19 cellular contexts compared by ENCODE assay signal in genomic region chr17:78120537-78120936, GRCh38. TPM values are rescaled to one million over a fixed set of nuclear protein-coding genes. Genes with fewer than 3 reads are reported as not detected.
DNase-seq lines count a peak whose midpoint lies in the region; ATAC-seq and TF ChIP-seq lines count a peak whose summit lies in the region.
"Had no signal": no experiment of that assay in that cellular context is flagged by ENCODE, and none has a peak within 500 bp of the region (broad histone marks: within the 10 kb centered on the region; RNA-seq: fewer than 3 reads in every experiment).

No MANE protein-coding gene starts in this region.

- no peak for DNase-seq in activated T-cell treated with anti-CD3 and anti-CD28 coated beads, Interleukin-2, amount 50 U/mL, for 24 hours
- no peak for DNase-seq in activated T-cell treated with anti-CD3 and anti-CD28 coated beads, Interleukin-2, amount 50 U/mL, for 1 hour
- DNase-seq in activated naive CD8-positive, alpha-beta T cell treated with anti-CD3 and anti-CD28 coated beads, Interleukin-2, amount 50 U/mL, for 24 hours: no peak
- DNase-seq in spleen (peak; percentile 76), NCI-H2107 treated with DMSO at 0.1 percent for 48 hours (lab: John Stamatoyannopoulos, UW; ENCODE audit: unreplicated experiment) (no peak), NAMALWA (ENCODE audit: low spot score) (no peak)
- no peak for DNase-seq in activated CD4-positive, CD25-positive, alpha-beta regulatory T cell treated with anti-CD3 and anti-CD28 coated beads, Interleukin-2, amount 50 U/mL, for 72 hours
- DNase-seq: ACHN; activated CD4-positive, alpha-beta T cell treated with anti-CD3 and anti-CD28 coated beads, Interleukin-2, amount 50 U/mL, for 4 hours; DMS79; effector CD4-positive, alpha-beta T cell; NCI-H1930; NCI-H446 treated with DMSO at 0.1 percent for 48 hours; RPMI8226 had no signal

- TF ChIP-seq POLR2A in spleen (IDR thresholded peaks at IDR 0.05): no peak

- H3K9me3 Mint-ChIP-seq in activated T-cell treated with anti-CD3 and anti-CD28 coated beads, Interleukin-2, amount 50 U/mL, for 24 hours: no peaks in the 10 kb centered on the region
- H3K9me3 Mint-ChIP-seq in activated naive CD8-positive, alpha-beta T cell treated with anti-CD3 and anti-CD28 coated beads, Interleukin-2, amount 50 U/mL, for 24 hours: no peaks in the 10 kb centered on the region
- H3K9me3 Mint-ChIP-seq: neural crest cell had no signal

- peaks cover 24% of the 10 kb centered on the region; the same call in 1 of the 2 replicates for H3K36me3 ChIP-seq in Loucy (ENCODE audit: insufficient read depth, low read length)
- H3K36me3 ChIP-seq in spleen: peaks cover 2 to 100% (median 86%) of the 10 kb centered on the region in 6 donors

- H3F3A ChIP-seq in Loucy (ENCODE audit: low read depth): no peaks in the 10 kb centered on the region

- H3K27ac Mint-ChIP-seq in activated T-cell treated with anti-CD3 and anti-CD28 coated beads, Interleukin-2, amount 50 U/mL, for 24 hours: peak overlapping the region; percentile 87
- no peak overlapping the region for H3K27ac Mint-ChIP-seq in activated naive CD8-positive, alpha-beta T cell treated with anti-CD3 and anti-CD28 coated beads, Interleukin-2, amount 50 U/mL, for 24 hours

- H3K4me3 ChIP-seq in Loucy (ENCODE audit: low read length, poor library complexity, severe bottlenecking): peak overlapping the region; percentile 68
- H3K4me3 ChIP-seq in spleen: peak overlapping the region in 1 of 8 donors; percentile 53
- H3K4me3 ChIP-seq: esophagus muscularis mucosa, vagina had no signal

- H3K36me3 Mint-ChIP-seq in activated T-cell treated with anti-CD3 and anti-CD28 coated beads, Interleukin-2, amount 50 U/mL, for 24 hours (ENCODE audit: low read depth): peaks cover 67% of the 10 kb centered on the region
- H3K36me3 Mint-ChIP-seq in activated naive CD8-positive, alpha-beta T cell treated with anti-CD3 and anti-CD28 coated beads, Interleukin-2, amount 50 U/mL, for 24 hours (ENCODE audit: low read depth): peaks cover 31% of the 10 kb centered on the region

- H3K27ac ChIP-seq in spleen: peak overlapping the region in 6 of 8 donors; percentile 35 to 97 (median 94)
- H3K27ac ChIP-seq: esophagus muscularis mucosa, vagina had no signal

- no peaks in the 10 kb centered on the region for H3K9me3 ChIP-seq in Loucy (ENCODE audit: insufficient read depth, low read depth, low read length)
- H3K9me3 ChIP-seq in spleen: no peaks in the 10 kb centered on the region
- H3K9me3 ChIP-seq: esophagus muscularis mucosa, vagina had no signal

- no peaks in the 10 kb centered on the region for H3K9me2 ChIP-seq in Loucy (replicated peaks; ENCODE audit: low read depth, low read length)

- H3K4me1 Mint-ChIP-seq in activated T-cell treated with anti-CD3 and anti-CD28 coated beads, Interleukin-2, amount 50 U/mL, for 24 hours (ENCODE audit: low read depth): peaks cover 63% of the 10 kb centered on the region
- peaks cover 54% of the 10 kb centered on the region for H3K4me1 Mint-ChIP-seq in activated naive CD8-positive, alpha-beta T cell treated with anti-CD3 and anti-CD28 coated beads, Interleukin-2, amount 50 U/mL, for 24 hours
- H3K4me1 Mint-ChIP-seq: neural crest cell had no signal

- peak overlapping the region; percentile 77 for H3K4me2 ChIP-seq in Loucy (ENCODE audit: low read depth, low read length, poor library complexity, severe bottlenecking)

- 92 to 99% (median 96%) methylated on average over 4 to 13 of the region's 13 CpGs for WGBS in spleen, 5 donors

- H3K4me3 Mint-ChIP-seq in activated T-cell treated with anti-CD3 and anti-CD28 coated beads, Interleukin-2, amount 50 U/mL, for 24 hours: no peak overlapping the region
- H3K4me3 Mint-ChIP-seq in activated naive CD8-positive, alpha-beta T cell treated with anti-CD3 and anti-CD28 coated beads, Interleukin-2, amount 50 U/mL, for 24 hours: peak overlapping the region; percentile 26
- H3K4me3 Mint-ChIP-seq: neural crest cell had no signal

- no peak for ATAC-seq in activated naive CD8-positive, alpha-beta T cell treated with anti-CD3 and anti-CD28 coated beads, Interleukin-2, amount 50 U/mL, for 24 hours

- no peaks in the 10 kb centered on the region for H3K27me3 Mint-ChIP-seq in activated T-cell treated with anti-CD3 and anti-CD28 coated beads, Interleukin-2, amount 50 U/mL, for 24 hours
- H3K27me3 Mint-ChIP-seq in activated naive CD8-positive, alpha-beta T cell treated with anti-CD3 and anti-CD28 coated beads, Interleukin-2, amount 50 U/mL, for 24 hours: no peaks in the 10 kb centered on the region

- TF ChIP-seq CTCF in Loucy (conservative IDR thresholded peaks at IDR 0.05; ENCODE audit: low read length): no peak
- TF ChIP-seq CTCF in spleen (IDR thresholded peaks at IDR 0.05 in 8 of 11, conservative IDR thresholded peaks at IDR 0.05 in 3 of 11): no peak

- intact Hi-C loops in spleen (cut with DNase I; ENCODE audit: low total_unique reads): no loop called here

- H3K27me3 ChIP-seq in Loucy (ENCODE audit: insufficient read depth, low read length, poor library complexity, severe bottlenecking) (no peaks in the 10 kb centered on the region), spleen (replicated peaks in 1 of 7) (no peaks in the 10 kb centered on the region)
- H3K27me3 ChIP-seq: esophagus muscularis mucosa, vagina had no signal

- H2AFZ ChIP-seq in Loucy (ENCODE audit: low read length): no peak overlapping the region

- H3K4me1 ChIP-seq in Loucy (ENCODE audit: insufficient read depth, low read length, poor library complexity, severe bottlenecking) (peaks cover 34% of the 10 kb centered on the region), spleen (peaks cover 40 to 98% (median 73%) of the 10 kb centered on the region in 6 donors)

- H4K20me1 ChIP-seq in Loucy (ENCODE audit: insufficient read depth, low read length, poor library complexity, severe bottlenecking): peaks cover 17% of the 10 kb centered on the region

- H3K79me2 ChIP-seq in Loucy (ENCODE audit: insufficient read depth, low read length): peaks cover 53% of the 10 kb centered on the region

- peak overlapping the region; percentile 74 for H3K9ac ChIP-seq in Loucy (ENCODE audit: low read depth, low read length, poor library complexity, severe bottlenecking)

RNA-seq across cellular contexts. Expression of gene TMC6, which starts 8.0 kb away (rescaled TPM):
- total RNA-seq in spleen: 100 to 1,000 TPM; 169 to 425 (median 354) TPM
- polyA plus RNA-seq in spleen: 100 to 1,000 TPM; 132 to 269 (median 252) TPM

RNA-seq across cellular contexts. Expression of gene TMC8, which starts 10.0 kb away (rescaled TPM):
- 100 to 1,000 TPM; 116 to 222 (median 205) TPM for total RNA-seq in spleen
- 100 to 1,000 TPM; 103 to 191 (median 158) TPM for polyA plus RNA-seq in spleen

RNA-seq across cellular contexts. Expression of gene C17orf99, which starts 25.6 kb away (rescaled TPM):
- total RNA-seq in spleen: 1 to 10 TPM in 2 of 7 donors, under 1 TPM in 2, not detected in 3; 0.19 to 3.0 (median 0.95) TPM
- polyA plus RNA-seq in spleen: under 1 TPM in 2 of 3 donors, not detected in 1; 0.46 TPM
- total RNA-seq: esophagus muscularis mucosa, left cardiac atrium, neural crest cell, vagina had no signal

RNA-seq across cellular contexts. Expression of gene SYNGR2, which starts 47.8 kb away (rescaled TPM):
- total RNA-seq in spleen: 100 to 1,000 TPM; 107 to 179 (median 137) TPM
- polyA plus RNA-seq in spleen: 100 to 1,000 TPM; 152 to 201 (median 170) TPM
